Comparison of ENCODE assay signal across 1 cellular context in genomic region chr15:101554115-101554915, GRCh38.
TF ChIP-seq lines count a peak whose summit lies in the region.

No MANE protein-coding gene starts in this region.

TF ChIP-seq in IMR-90, 13 proteins besides CTCF, POLR2A, EP300 and RAD21 (continued from another document):
- no peak for TF ChIP-seq USF2 (IDR thresholded peaks at IDR 0.05; ENCODE audit: low read depth, low read length)
